Comparison of ENCODE assay signal across 17 cellular contexts in genomic region chr21:17794631-17795030, GRCh38. TPM values are rescaled to one million over a fixed set of nuclear protein-coding genes. Genes with fewer than 3 reads are reported as not detected.
DNase-seq lines count a peak whose midpoint lies in the region; ATAC-seq and TF ChIP-seq lines count a peak whose summit lies in the region.
"Had no signal": no experiment of that assay in that cellular context is flagged by ENCODE, and none has a peak within 500 bp of the region (broad histone marks: within the 10 kb centered on the region; RNA-seq: fewer than 3 reads in every experiment).

No MANE protein-coding gene starts in this region.

- peak overlapping the region; percentile 83 for H3K4me3 ChIP-seq in CD4-positive, CD25-positive, alpha-beta regulatory T cell (ENCODE audit: low read depth, low read length)
- H3K4me3 ChIP-seq in GM12865 (ENCODE audit: low read depth, low read length) = peak overlapping the region; percentile 55; the same call in 1 of the 2 replicates
- peak overlapping the region in 1 of 4 donors; percentile 53 for H3K4me3 ChIP-seq in esophagus muscularis mucosa

- H3K9me3 ChIP-seq in CD4-positive, CD25-positive, alpha-beta regulatory T cell (ENCODE audit: control insufficient read depth in 2 of 2, low read length in 2 of 2) = no peaks in the 10 kb centered on the region
- no peaks in the 10 kb centered on the region for H3K9me3 ChIP-seq in esophagus muscularis mucosa

- peaks cover 40% of the 10 kb centered on the region for H3K36me3 Mint-ChIP-seq in CD4-positive, CD25-positive, alpha-beta regulatory T cell
- peaks cover 42% of the 10 kb centered on the region for H3K36me3 Mint-ChIP-seq in activated T-helper 1 cell treated with anti-CD3 and anti-CD28 coated beads, Interleukin-12 subunit alpha, Interleukin-12 subunit beta, Interleukin-2, Interleukin-4 antibody, amounts not matched to agents 30 ng/mL and 10 ng/mL and 1 ng/mL, durations not matched to agents 14 hours and 24 hours and 36 hours (ENCODE audit: low read depth)
- H3K36me3 Mint-ChIP-seq in natural killer cell = no peaks in the 10 kb centered on the region

- peaks cover 10% of the 10 kb centered on the region for H3K36me3 ChIP-seq in CD4-positive, CD25-positive, alpha-beta regulatory T cell (ENCODE audit: control insufficient read depth, insufficient read depth, low read length)
- H3K36me3 ChIP-seq in esophagus muscularis mucosa = peaks cover 0 to 19% (median 7%) of the 10 kb centered on the region in 4 donors

- WGBS in esophagus muscularis mucosa = 81% methylated on average over 4 of the region's 4 CpGs

- H3K27ac Mint-ChIP-seq in CD4-positive, CD25-positive, alpha-beta regulatory T cell = peak overlapping the region; percentile 77 to 97 (median 96)
- H3K27ac Mint-ChIP-seq in activated T-helper 1 cell treated with anti-CD3 and anti-CD28 coated beads, Interleukin-12 subunit alpha, Interleukin-12 subunit beta, Interleukin-2, Interleukin-4 antibody, amounts not matched to agents 30 ng/mL and 10 ng/mL and 1 ng/mL, durations not matched to agents 14 hours and 24 hours and 36 hours = peak overlapping the region; percentile 80
- H3K27ac Mint-ChIP-seq in natural killer cell = peak overlapping the region; percentile 82 to 91
- H3K27ac Mint-ChIP-seq: progenitor cell of endocrine pancreas had no signal

- ATAC-seq in CD4-positive, CD25-positive, alpha-beta regulatory T cell (ENCODE audit: low read depth in 2 of 2) = no peak
- ATAC-seq in natural killer cell (peak in 1 of 3 donors; percentile 21), HG03469 (IDR thresholded peaks at IDR 0.05; ENCODE audit: unreplicated experiment) (no peak)
- ATAC-seq: Right ventricle myocardium inferior had no signal

- no peak for DNase-seq in CD4-positive, CD25-positive, alpha-beta regulatory T cell
- DNase-seq in GM12865 (ENCODE audit: low read depth) = no peak
- DNase-seq in activated T-helper 1 cell treated with anti-CD3 and anti-CD28 coated beads, Interleukin-12 subunit alpha, Interleukin-12 subunit beta, Interleukin-2, Interleukin-4 antibody, amounts not matched to agents 30 ng/mL and 10 ng/mL and 1 ng/mL, durations not matched to agents 14 hours and 24 hours and 36 hours (ENCODE audit: low spot score) = no peak
- no peak for DNase-seq in natural killer cell
- no peak for DNase-seq in esophagus muscularis mucosa (ENCODE audit: extremely low spot score)
- no peak for DNase-seq in C1 segment of cervical spinal cord (lab: John Stamatoyannopoulos, UW)
- no peak for DNase-seq in SIG-M5 treated with dmso at 0.1 percent for 504 hours (lab: John Stamatoyannopoulos, UW; ENCODE audit: unreplicated experiment)
- DNase-seq: activated CD4-positive, CD25-positive, alpha-beta regulatory T cell; activated gamma-delta T cell; KG1; NCI-H1930; NCI-H69; stimulated activated CD4-positive, alpha-beta T cell treated with anti-CD3 and anti-CD28 coated beads, Interleukin-4, amount 100 ng/mL, for 24 hours had no signal

- H3K27me3 ChIP-seq in CD4-positive, CD25-positive, alpha-beta regulatory T cell (ENCODE audit: control insufficient read depth, insufficient read depth, low read length) = no peaks in the 10 kb centered on the region
- H3K27me3 ChIP-seq in esophagus muscularis mucosa = no peaks in the 10 kb centered on the region

- TF ChIP-seq POLR2A in esophagus muscularis mucosa (IDR thresholded peaks at IDR 0.05; ENCODE audit: low read depth) = no peak

- peak overlapping the region; percentile 82 to 97 (median 86) for H3K4me3 Mint-ChIP-seq in CD4-positive, CD25-positive, alpha-beta regulatory T cell
- H3K4me3 Mint-ChIP-seq in activated T-helper 1 cell treated with anti-CD3 and anti-CD28 coated beads, Interleukin-12 subunit alpha, Interleukin-12 subunit beta, Interleukin-2, Interleukin-4 antibody, amounts not matched to agents 30 ng/mL and 10 ng/mL and 1 ng/mL, durations not matched to agents 14 hours and 24 hours and 36 hours = peak overlapping the region; percentile 78
- H3K4me3 Mint-ChIP-seq in natural killer cell = peak overlapping the region; percentile 83

- H3K27me3 Mint-ChIP-seq in CD4-positive, CD25-positive, alpha-beta regulatory T cell = no peaks in the 10 kb centered on the region
- no peaks in the 10 kb centered on the region for H3K27me3 Mint-ChIP-seq in activated T-helper 1 cell treated with anti-CD3 and anti-CD28 coated beads, Interleukin-12 subunit alpha, Interleukin-12 subunit beta, Interleukin-2, Interleukin-4 antibody, amounts not matched to agents 30 ng/mL and 10 ng/mL and 1 ng/mL, durations not matched to agents 14 hours and 24 hours and 36 hours (ENCODE audit: insufficient read depth)
- no peaks in the 10 kb centered on the region for H3K27me3 Mint-ChIP-seq in natural killer cell (ENCODE audit: low read depth in 2 of 2)
- H3K27me3 Mint-ChIP-seq: progenitor cell of endocrine pancreas had no signal

- no peak for TF ChIP-seq CTCF in GM12865 (IDR thresholded peaks at IDR 0.05; ENCODE audit: insufficient read depth, low read depth, low read length, missing control alignments)
- no peak for TF ChIP-seq CTCF in natural killer cell (IDR thresholded peaks at IDR 0.05)
- TF ChIP-seq CTCF in esophagus muscularis mucosa (IDR thresholded peaks at IDR 0.05) = no peak

- TF ChIP-seq EP300 in esophagus muscularis mucosa (IDR thresholded peaks at IDR 0.05) = no peak

- peaks cover 85% of the 10 kb centered on the region for H3K4me1 ChIP-seq in CD4-positive, CD25-positive, alpha-beta regulatory T cell (ENCODE audit: control insufficient read depth, insufficient read depth, low read length, poor library complexity, severe bottlenecking)
- peaks cover under 1 to 50% (median 38%) of the 10 kb centered on the region in 4 donors for H3K4me1 ChIP-seq in esophagus muscularis mucosa

- peak overlapping the region; percentile 92 for H3K27ac ChIP-seq in CD4-positive, CD25-positive, alpha-beta regulatory T cell (ENCODE audit: insufficient read depth, low read length, poor library complexity, severe bottlenecking)
- H3K27ac ChIP-seq in esophagus muscularis mucosa (replicated peaks in 1 of 4) = peak overlapping the region in 2 of 4 donors; percentile 16 to 45
- H3K27ac ChIP-seq: C4-2B had no signal

- intact Hi-C loops in activated T-helper 1 cell treated with anti-CD3 and anti-CD28 coated beads, Interleukin-12 subunit alpha, Interleukin-12 subunit beta, Interleukin-2, Interleukin-4 antibody, amounts not matched to agents 30 ng/mL and 10 ng/mL and 1 ng/mL, durations not matched to agents 14 hours and 24 hours and 36 hours (cut with micrococcal nuclease) = loop anchor here (1.0 to 5.0 kb wide), 2 partner anchors 10 to 282 kb away; partner anchors contain the start of gene CXADR
- intact Hi-C loops in natural killer cell (cut with micrococcal nuclease) (loop anchor here (2.0 kb wide), 1 partner anchor 18 kb away; no protein-coding TSS in a partner anchor), esophagus muscularis mucosa (cut with DNase I) (no loop called here)

- peaks cover 47 to 83% (median 66%) of the 10 kb centered on the region in 4 donors for H3K4me1 Mint-ChIP-seq in CD4-positive, CD25-positive, alpha-beta regulatory T cell
- peaks cover 74% of the 10 kb centered on the region for H3K4me1 Mint-ChIP-seq in activated T-helper 1 cell treated with anti-CD3 and anti-CD28 coated beads, Interleukin-12 subunit alpha, Interleukin-12 subunit beta, Interleukin-2, Interleukin-4 antibody, amounts not matched to agents 30 ng/mL and 10 ng/mL and 1 ng/mL, durations not matched to agents 14 hours and 24 hours and 36 hours (ENCODE audit: low read depth)
- H3K4me1 Mint-ChIP-seq in natural killer cell = peaks cover 33 to 51% of the 10 kb centered on the region in 2 donors

- H3K9me3 Mint-ChIP-seq in CD4-positive, CD25-positive, alpha-beta regulatory T cell = no peaks in the 10 kb centered on the region
- H3K9me3 Mint-ChIP-seq in activated T-helper 1 cell treated with anti-CD3 and anti-CD28 coated beads, Interleukin-12 subunit alpha, Interleukin-12 subunit beta, Interleukin-2, Interleukin-4 antibody, amounts not matched to agents 30 ng/mL and 10 ng/mL and 1 ng/mL, durations not matched to agents 14 hours and 24 hours and 36 hours = no peaks in the 10 kb centered on the region
- H3K9me3 Mint-ChIP-seq in natural killer cell = no peaks in the 10 kb centered on the region

RNA-seq across cellular contexts. Expression of gene C21orf91, which starts 24.5 kb away (rescaled TPM):
- total RNA-seq in CD4-positive, CD25-positive, alpha-beta regulatory T cell = 62.8 TPM
- polyA plus RNA-seq in CD4-positive, CD25-positive, alpha-beta regulatory T cell = 10 to 100 TPM; 59.3 to 74.6 (median 69.8) TPM
- total RNA-seq in activated T-helper 1 cell treated with anti-CD3 and anti-CD28 coated beads, Interleukin-12 subunit alpha, Interleukin-12 subunit beta, Interleukin-2, Interleukin-4 antibody, amounts not matched to agents 30 ng/mL and 10 ng/mL and 1 ng/mL, durations not matched to agents 14 hours and 24 hours and 36 hours = 45.4 and 49.2 TPM in 2 replicates
- total RNA-seq in natural killer cell (10 to 100 TPM; 40.9 to 59.4 (median 46.4) TPM), esophagus muscularis mucosa (10 to 100 TPM in 1 of 4 donors, 1 to 10 TPM in 3; 7.9 to 10.9 (median 9.1) TPM)
